ENCODE assay signal across 6 cellular contexts in the genomic region with DNA sequence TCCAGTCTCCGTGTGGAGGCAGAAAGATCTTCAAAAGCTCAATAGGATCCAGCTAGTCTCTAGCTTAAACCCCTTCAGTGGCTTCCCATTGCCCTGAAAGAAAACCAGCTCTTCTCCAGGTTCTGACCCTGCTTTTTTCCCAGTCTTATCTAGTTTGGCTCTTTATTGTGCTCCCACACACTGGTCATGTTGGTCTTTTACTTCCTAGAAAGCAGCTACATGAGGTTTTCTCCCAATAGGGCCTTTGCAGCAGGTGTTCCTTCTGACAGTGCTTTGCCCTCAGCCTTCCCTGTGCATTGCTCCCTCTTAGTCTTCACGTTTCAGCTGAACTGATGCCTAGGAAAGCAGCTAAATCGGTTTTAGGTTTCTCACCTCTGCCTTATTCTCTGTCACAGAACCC.
"Had no signal": no experiment of that assay in that cellular context is flagged by ENCODE, and none has a peak within 500 bp of the region (broad histone marks: within the 10 kb centered on the region; RNA-seq: fewer than 3 reads in every experiment).

No MANE protein-coding gene starts in this region.

- H3K4me3 ChIP-seq: HAP-1, K562 had no signal

- ATAC-seq: HCT116, K562 had no signal

- H3K36me3 ChIP-seq: HAP-1 had no signal

- H3K4me1 ChIP-seq: HAP-1 had no signal

- H3K9me3 ChIP-seq: HAP-1 had no signal

- DNase-seq: GOT3, H7, IMR-90 had no signal
